Comparison of ENCODE assay signal across 37 cellular contexts in genomic region chr3:167172377-167172776, GRCh38.
A peak's percentile ranks its signal among the peaks of the same experiment; 100 is the strongest.
DNase-seq lines count a peak whose midpoint lies in the region; ATAC-seq, FAIRE-seq and TF ChIP-seq lines count a peak whose summit lies in the region.
"Had no signal": no experiment of that assay in that cellular context is flagged by ENCODE, and none has a peak within 500 bp of the region (broad histone marks: within the 10 kb centered on the region; RNA-seq: fewer than 3 reads in every experiment).

No MANE protein-coding gene starts in this region.

- 49% methylated on average over 1 of the region's 1 CpG for WGBS in liver
- WGBS in HepG2 (ENCODE audit: low lambda C conversion rate): 0% methylated on average over 1 of the region's 1 CpG
- WGBS in right lobe of liver (ENCODE audit: insufficient coverage, low coverage, low lambda C conversion rate, missing lambda C conversion rate): 53% methylated on average over 1 of the region's 1 CpG
- no CpG with 5 or more reads among the region's 1 CpG for WGBS in neuronal stem cell (ENCODE audit: extremely low coverage in 2 of 2, insufficient read length in 2 of 2, insufficient replicate concordance in 1 of 2), 2 donors

- H3K27me3 ChIP-seq in liver (ENCODE audit: control insufficient read depth in 4 of 4, insufficient read depth in 4 of 4, low read length in 3 of 4) (no peaks in the 10 kb centered on the region), HepG2 (ENCODE audit: control insufficient read depth in 1 of 2, insufficient read depth in 2 of 2, low read length in 2 of 2) (no peaks in the 10 kb centered on the region), right lobe of liver (no peaks in the 10 kb centered on the region), neuronal stem cell (ENCODE audit: control insufficient read depth in 3 of 3, insufficient read depth in 3 of 3, low read depth in 1 of 3, low read length in 3 of 3) (no peaks in the 10 kb centered on the region)
- H3K27me3 ChIP-seq: BE2C; BLaER1; BLaER1 treated with 17β-estradiol and CSF1 and Interleukin-3, amounts not matched to agents 10 nM and 100 nM had no signal

- TF ChIP-seq POLR2A in HepG2 (IDR thresholded peaks at IDR 0.05; ENCODE audit: insufficient read depth in 1 of 2, low read depth in 2 of 2, low read length in 2 of 2): no peak
- no peak for TF ChIP-seq POLR2A in right lobe of liver (IDR thresholded peaks at IDR 0.05)

- no peak overlapping the region for H3K14ac ChIP-seq in neuronal stem cell (ENCODE audit: low read length)

- H3K4me2 ChIP-seq in HepG2 (ENCODE audit: low read depth, low read length): no peak overlapping the region
- no peak overlapping the region for H3K4me2 ChIP-seq in neuronal stem cell (ENCODE audit: insufficient read depth, low read length, poor library complexity, severe bottlenecking)
- H3K4me2 ChIP-seq: A549; BLaER1; BLaER1 treated with 17β-estradiol and CSF1 and Interleukin-3, amounts not matched to agents 10 nM and 100 nM had no signal

- no peak overlapping the region for H4K8ac ChIP-seq in neuronal stem cell (ENCODE audit: low read depth, low read length)

- no peak overlapping the region for H2BK5ac ChIP-seq in neuronal stem cell (ENCODE audit: low read length)

- POLR2A ChIA-PET in HepG2 (lab: Yijun Ruan, JAX): no interaction called here

- no peak overlapping the region for H2BK12ac ChIP-seq in neuronal stem cell (ENCODE audit: low read length)

- no peaks in the 10 kb centered on the region for H3K79me1 ChIP-seq in neuronal stem cell (ENCODE audit: low read depth, low read length)

- H3K23ac ChIP-seq in neuronal stem cell (ENCODE audit: low read depth, low read length, poor library complexity): no peak overlapping the region

- H3K18ac ChIP-seq in neuronal stem cell (ENCODE audit: low read length): no peak overlapping the region

- H2BK120ac ChIP-seq in neuronal stem cell (ENCODE audit: low read depth, low read length): no peak overlapping the region

- ATAC-seq in HepG2 (no peak), left lobe of liver (peak; percentile 44), right lobe of liver (peak; percentile 40 to 74 (median 62))
- ATAC-seq: A549; CD8-positive, alpha-beta T cell had no signal

- in situ Hi-C loops in HepG2 (cut with HindIII; ENCODE audit: extremely low pct_ligation_motif_present, low pct_unique_long_range_greater_than_20kb): no loop called here

- H2AK5ac ChIP-seq in neuronal stem cell (ENCODE audit: low read depth, low read length): no peak overlapping the region

- no peaks in the 10 kb centered on the region for H3K36me3 ChIP-seq in liver (ENCODE audit: control insufficient read depth in 4 of 4, insufficient read depth in 3 of 4, low read depth in 1 of 4, low read length in 3 of 4)
- no peaks in the 10 kb centered on the region for H3K36me3 ChIP-seq in HepG2 (replicated peaks in 1 of 2; ENCODE audit: control insufficient read depth in 1 of 2, insufficient read depth in 2 of 2, low read length in 2 of 2)
- no peaks in the 10 kb centered on the region for H3K36me3 ChIP-seq in right lobe of liver
- no peaks in the 10 kb centered on the region for H3K36me3 ChIP-seq in neuronal stem cell (replicated peaks in 1 of 2; ENCODE audit: control insufficient read depth in 2 of 2, insufficient read depth in 2 of 2, low read length in 2 of 2)
- H3K36me3 ChIP-seq: BE2C; BLaER1; BLaER1 treated with 17β-estradiol and CSF1 and Interleukin-3, amounts not matched to agents 10 nM and 100 nM had no signal

- intact Hi-C loops in HepG2 (cut with micrococcal nuclease; ENCODE audit: unreplicated experiment): no loop called here
- intact Hi-C loops in right lobe of liver (cut with DNase I): no loop called here

- CTCF ChIA-PET in HepG2 (lab: Yijun Ruan, JAX; ENCODE audit: low intra/inter-chr PET ratio, low total read pairs): no interaction called here

- no peak overlapping the region for H3K4ac ChIP-seq in neuronal stem cell (ENCODE audit: low read length)

- BruUV-seq in HepG2 (replicated peaks; lab: Mats Ljungman, UMichigan): no TSS peak

- no peaks in the 10 kb centered on the region for H4K20me1 ChIP-seq in HepG2 (ENCODE audit: insufficient read depth, low read length)
- H4K20me1 ChIP-seq: BLaER1; BLaER1 treated with 17β-estradiol and CSF1 and Interleukin-3, amounts not matched to agents 10 nM and 100 nM had no signal

- TF ChIP-seq RAD21 in liver (IDR thresholded peaks at IDR 0.05) (no peak), HepG2 (CRISPR knock-in tag; IDR thresholded peaks at IDR 0.05) (no peak)

- no peaks in the 10 kb centered on the region for H3K36me3 Mint-ChIP-seq in activated naive CD8-positive, alpha-beta T cell treated with anti-CD3 and anti-CD28 coated beads for 36 hours
- H3K36me3 Mint-ChIP-seq in chondrocyte (ENCODE audit: low read depth): no peaks in the 10 kb centered on the region
- H3K36me3 Mint-ChIP-seq: CD14-positive monocyte; CD4-positive, alpha-beta memory T cell; CD4-positive, CD25-positive, alpha-beta regulatory T cell; CD8-positive, alpha-beta memory T cell; CD8-positive, alpha-beta T cell had no signal

- no peaks in the 10 kb centered on the region for H3K27me3 Mint-ChIP-seq in activated naive CD8-positive, alpha-beta T cell treated with anti-CD3 and anti-CD28 coated beads for 36 hours
- H3K27me3 Mint-ChIP-seq in chondrocyte (ENCODE audit: low read depth): no peaks in the 10 kb centered on the region
- H3K27me3 Mint-ChIP-seq: B cell; CD4-positive, alpha-beta memory T cell; CD4-positive, alpha-beta T cell; CD4-positive, CD25-positive, alpha-beta regulatory T cell; CD8-positive, alpha-beta memory T cell had no signal

- no peak for TF ChIP-seq CTCF in liver (IDR thresholded peaks at IDR 0.05; ENCODE audit: low read depth, low read length, missing input control)
- TF ChIP-seq CTCF in HepG2 (CRISPR knock-in tag; IDR thresholded peaks at IDR 0.05): no peak
- no peak for TF ChIP-seq CTCF in right lobe of liver (IDR thresholded peaks at IDR 0.05)
- TF ChIP-seq CTCF in chondrocyte (IDR thresholded peaks at IDR 0.05): no peak

- no peak for FAIRE-seq in HepG2 (lab: Jason Lieb, UNC)
- FAIRE-seq: A204.1, A549, D721Med had no signal

- H3K4me1 ChIP-seq in liver (ENCODE audit: control insufficient read depth in 4 of 4, insufficient read depth in 4 of 4, low read length in 3 of 4) (peaks cover 2 to 15% (median 7%) of the 10 kb centered on the region in 4 donors), HepG2 (ENCODE audit: insufficient read depth, low read length) (no peaks in the 10 kb centered on the region), right lobe of liver (no peaks in the 10 kb centered on the region), neuronal stem cell (ENCODE audit: control insufficient read depth in 2 of 2, insufficient read depth in 1 of 2, low read depth in 1 of 2, low read length in 2 of 2) (peaks cover 2 to 5% of the 10 kb centered on the region in 2 donors)
- H3K4me1 ChIP-seq: A549; BE2C; BLaER1; BLaER1 treated with 17β-estradiol and CSF1 and Interleukin-3, amounts not matched to agents 10 nM and 100 nM; Caco-2 had no signal

- no peak for DNase-seq in HepG2 (ENCODE audit: low spot score)
- DNase-seq in left lobe of liver (ENCODE audit: low spot score): no peak
- no peak for DNase-seq in right lobe of liver
- no peak for DNase-seq in neuronal stem cell (ENCODE audit: low spot score)
- no peak for DNase-seq in NCI-H2171 (lab: John Stamatoyannopoulos, UW)
- no peak for DNase-seq in activated naive CD8-positive, alpha-beta T cell treated with anti-CD3 and anti-CD28 coated beads for 36 hours
- no peak for DNase-seq in chondrocyte (ENCODE audit: low spot score)
- DNase-seq: 8988T; ACHN; AML-193; BE2C; C1 segment of cervical spinal cord; Caco-2; Calu3; CD4-positive, alpha-beta memory T cell; CD4-positive, alpha-beta T cell; CD4-positive, CD25-positive, alpha-beta regulatory T cell; CD8-positive, alpha-beta memory T cell; CD8-positive, alpha-beta T cell; COR-L47; DMS 273 treated with DMSO at 0.1 percent for 48 hours; DMS153; DMS53; DMS79; DMS79 treated with DMSO at 0.1 percent for 48 hours; DND-41; EL had no signal

- no peak overlapping the region for H4K91ac ChIP-seq in neuronal stem cell (ENCODE audit: low read depth, low read length, poor library complexity)

- H3K27ac Mint-ChIP-seq in activated naive CD8-positive, alpha-beta T cell treated with anti-CD3 and anti-CD28 coated beads for 36 hours: no peak overlapping the region
- no peak overlapping the region for H3K27ac Mint-ChIP-seq in chondrocyte (ENCODE audit: unreplicated experiment)
- H3K27ac Mint-ChIP-seq: B cell; CD14-positive monocyte; CD4-positive, alpha-beta memory T cell; CD4-positive, alpha-beta T cell; CD4-positive, CD25-positive, alpha-beta regulatory T cell; CD8-positive, alpha-beta memory T cell; CD8-positive, alpha-beta T cell had no signal

- H3K4me3 ChIP-seq in liver (ENCODE audit: low read depth in 1 of 3, low read length in 3 of 3): no peak overlapping the region
- no peak overlapping the region for H3K4me3 ChIP-seq in HepG2 (replicated peaks in 1 of 3; ENCODE audit: insufficient read depth in 1 of 3, low read depth in 2 of 3, low read length in 3 of 3)
- no peak overlapping the region for H3K4me3 ChIP-seq in right lobe of liver
- no peak overlapping the region for H3K4me3 ChIP-seq in neuronal stem cell (ENCODE audit: low read length in 2 of 2)
- H3K4me3 ChIP-seq: A549; BLaER1; BLaER1 treated with 17β-estradiol and CSF1 and Interleukin-3, amounts not matched to agents 10 nM and 100 nM had no signal

- H3K9me3 Mint-ChIP-seq in activated naive CD8-positive, alpha-beta T cell treated with anti-CD3 and anti-CD28 coated beads for 36 hours: peaks cover 11% of the 10 kb centered on the region
- H3K9me3 Mint-ChIP-seq in chondrocyte (ENCODE audit: low read depth): peaks cover 16% of the 10 kb centered on the region

- TF ChIP-seq EP300 in HepG2 (IDR thresholded peaks at IDR 0.05; ENCODE audit: low read depth in 2 of 2, low read length in 2 of 2) (no peak), HepG2 (CRISPR knock-in tag; IDR thresholded peaks at IDR 0.05; ENCODE audit: borderline replicate concordance) (no peak)

- no peak overlapping the region for H3K4me3 Mint-ChIP-seq in activated naive CD8-positive, alpha-beta T cell treated with anti-CD3 and anti-CD28 coated beads for 36 hours
- no peak overlapping the region for H3K4me3 Mint-ChIP-seq in chondrocyte (ENCODE audit: unreplicated experiment)
- H3K4me3 Mint-ChIP-seq: B cell; CD14-positive monocyte; CD4-positive, alpha-beta memory T cell; CD4-positive, alpha-beta T cell; CD4-positive, CD25-positive, alpha-beta regulatory T cell; CD8-positive, alpha-beta memory T cell; CD8-positive, alpha-beta T cell had no signal

- H3K4me1 Mint-ChIP-seq in activated naive CD8-positive, alpha-beta T cell treated with anti-CD3 and anti-CD28 coated beads for 36 hours: no peaks in the 10 kb centered on the region
- no peaks in the 10 kb centered on the region for H3K4me1 Mint-ChIP-seq in chondrocyte (ENCODE audit: low read depth)
- H3K4me1 Mint-ChIP-seq: B cell; CD14-positive monocyte; CD4-positive, alpha-beta memory T cell; CD4-positive, CD25-positive, alpha-beta regulatory T cell; CD8-positive, alpha-beta memory T cell had no signal

- H3K9ac ChIP-seq in liver (ENCODE audit: low read depth in 1 of 2, low read length in 2 of 2) (no peak overlapping the region), HepG2 (ENCODE audit: insufficient read depth, low read depth, low read length) (no peak overlapping the region), neuronal stem cell (ENCODE audit: low read depth, low read length, poor library complexity) (no peak overlapping the region)
- H3K9ac ChIP-seq: BLaER1; BLaER1 treated with 17β-estradiol and CSF1 and Interleukin-3, amounts not matched to agents 10 nM and 100 nM had no signal

- H3K27ac ChIP-seq in liver (ENCODE audit: low read depth in 1 of 2, low read length in 2 of 2) (no peak overlapping the region), HepG2 (ENCODE audit: extremely low read length, insufficient read depth, low read length) (no peak overlapping the region), right lobe of liver (no peak overlapping the region), neuronal stem cell (replicated peaks; ENCODE audit: low read length) (no peak overlapping the region)
- H3K27ac ChIP-seq: 22Rv1; A549; BLaER1; BLaER1 treated with 17β-estradiol and CSF1 and Interleukin-3, amounts not matched to agents 10 nM and 100 nM; C4-2B had no signal

- H3K9me3 ChIP-seq in liver (ENCODE audit: control insufficient read depth in 4 of 4, low read length in 3 of 4): peaks cover 0 to 3% (median 1%) of the 10 kb centered on the region in 4 donors
- H3K9me3 ChIP-seq in HepG2 (ENCODE audit: low read length): peaks cover 25% of the 10 kb centered on the region
- H3K9me3 ChIP-seq in right lobe of liver: no peaks in the 10 kb centered on the region
- H3K9me3 ChIP-seq in neuronal stem cell (replicated peaks in 1 of 2; ENCODE audit: control insufficient read depth in 2 of 2, insufficient read depth in 1 of 2, low read depth in 1 of 2, low read length in 2 of 2): peaks cover 0 to 3% of the 10 kb centered on the region in 2 donors
- H3K9me3 ChIP-seq: A549, BE2C had no signal

- H3K79me2 ChIP-seq in HepG2 (ENCODE audit: insufficient read depth, low read length): no peaks in the 10 kb centered on the region

- H2BK15ac ChIP-seq in neuronal stem cell (ENCODE audit: low read length): no peak overlapping the region

- H2AFZ ChIP-seq in HepG2 (ENCODE audit: low read length) (no peak overlapping the region), neuronal stem cell (ENCODE audit: low read length) (peak overlapping the region; percentile 34)
